In the genomic region with DNA sequence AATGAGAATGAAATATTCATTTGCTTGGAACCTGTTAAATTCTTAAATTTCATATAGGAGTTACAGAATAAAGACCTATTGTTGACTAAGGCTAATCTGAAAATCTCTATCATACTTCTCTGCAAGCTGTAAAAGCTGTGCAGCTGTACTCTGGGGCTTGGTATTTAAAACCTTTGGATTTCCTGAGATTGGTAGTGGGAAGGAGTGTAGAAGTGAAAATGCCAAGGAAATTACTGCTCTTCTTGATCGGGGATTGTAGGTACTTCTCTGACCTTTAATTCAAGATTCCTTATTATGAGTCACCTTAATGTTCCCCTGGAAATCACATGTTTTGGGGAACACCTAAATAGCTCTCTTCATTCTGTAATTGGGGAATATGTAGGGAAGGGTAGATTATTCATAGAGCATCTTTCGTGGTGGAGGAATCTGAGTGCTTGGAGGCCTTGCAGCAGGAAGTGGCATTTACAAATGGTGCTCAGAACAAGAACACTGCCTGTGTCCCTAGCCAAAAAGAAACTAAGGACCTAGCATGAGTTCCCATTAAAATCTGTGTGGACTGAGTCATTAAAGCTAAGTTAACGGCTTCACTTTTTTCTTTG, we compare ENCODE assay signal across 26 cellular contexts.
DNase-seq lines count a peak whose midpoint lies in the region; ATAC-seq and TF ChIP-seq lines count a peak whose summit lies in the region.
"Had no signal": no experiment of that assay in that cellular context is flagged by ENCODE, and none has a peak within 500 bp of the region (broad histone marks: within the 10 kb centered on the region; RNA-seq: fewer than 3 reads in every experiment).

No MANE protein-coding gene starts in this region.

- peak; percentile 22 for ATAC-seq in left ventricle myocardium superior
- ATAC-seq in RWPE2 (ENCODE audit: low read depth): peak; percentile 64
- peak; percentile 77 for ATAC-seq in omental fat pad (ENCODE audit: low FRiP score)
- no peak for ATAC-seq in GM21381 (IDR thresholded peaks at IDR 0.05; ENCODE audit: unreplicated experiment)
- ATAC-seq: activated CD8-positive, alpha-beta memory T cell treated with anti-CD3 and anti-CD28 coated beads, Interleukin-2, amount 10 ng/mL, durations not matched to agents 7 days and 5 days; GM12878; right cardiac atrium had no signal

- H3K27ac ChIP-seq in left ventricle myocardium inferior (replicated peaks): no peak overlapping the region
- peak overlapping the region; percentile 55 for H3K27ac ChIP-seq in RWPE2 (ENCODE audit: poor library complexity, severe bottlenecking)
- H3K27ac ChIP-seq in CD8-positive, alpha-beta memory T cell (ENCODE audit: low read depth, low read length): no peak overlapping the region
- H3K27ac ChIP-seq: brain microvascular endothelial cell, lower lobe of right lung, parathyroid adenoma, Peyer's patch had no signal

- no peak overlapping the region for H3K4me3 Mint-ChIP-seq in CD8-positive, alpha-beta memory T cell
- H3K4me3 Mint-ChIP-seq: activated B cell treated with CpG ODN at 0.5 μM for 24 hours; activated CD8-positive, alpha-beta memory T cell treated with anti-CD3 and anti-CD28 coated beads, Interleukin-2, amount 10 ng/mL, durations not matched to agents 7 days and 5 days; activated naive CD4-positive, alpha-beta T cell treated with anti-CD3 and anti-CD28 coated beads, Interleukin-2, amount 10 ng/mL, durations not matched to agents 7 days and 5 days had no signal

- no peaks in the 10 kb centered on the region for H3K36me3 ChIP-seq in left ventricle myocardium inferior
- H3K36me3 ChIP-seq in RWPE2 (ENCODE audit: low read depth): 0 out of 2 replicates have a peak, but pooled peaks cover 4% of the 10 kb centered on the region
- H3K36me3 ChIP-seq in CD8-positive, alpha-beta memory T cell (ENCODE audit: insufficient read depth, low read length): no peaks in the 10 kb centered on the region
- H3K36me3 ChIP-seq: brain microvascular endothelial cell, lower lobe of right lung, Peyer's patch had no signal

- intact Hi-C loops in left ventricle myocardium superior (cut with micrococcal nuclease): no loop called here
- intact Hi-C loops in left ventricle myocardium inferior (cut with micrococcal nuclease): no loop called here

- H3K27me3 Mint-ChIP-seq in CD8-positive, alpha-beta memory T cell: peaks cover 0 to 3% of the 10 kb centered on the region in 2 donors
- H3K27me3 Mint-ChIP-seq: activated B cell treated with CpG ODN at 0.5 μM for 24 hours; activated CD8-positive, alpha-beta memory T cell treated with anti-CD3 and anti-CD28 coated beads, Interleukin-2, amount 10 ng/mL, durations not matched to agents 7 days and 5 days; activated naive CD4-positive, alpha-beta T cell treated with anti-CD3 and anti-CD28 coated beads, Interleukin-2, amount 10 ng/mL, durations not matched to agents 7 days and 5 days had no signal

- TF ChIP-seq CTCF in left ventricle myocardium inferior (IDR thresholded peaks at IDR 0.05; ENCODE audit: borderline replicate concordance): no peak
- TF ChIP-seq CTCF in RWPE2 (IDR thresholded peaks at IDR 0.05; ENCODE audit: poor library complexity, severe bottlenecking): no peak
- no peak for TF ChIP-seq CTCF in omental fat pad (IDR thresholded peaks at IDR 0.05)

- H3K4me1 Mint-ChIP-seq in CD8-positive, alpha-beta memory T cell: no peaks in the 10 kb centered on the region
- H3K4me1 Mint-ChIP-seq: activated B cell treated with CpG ODN at 0.5 μM for 24 hours; activated CD8-positive, alpha-beta memory T cell treated with anti-CD3 and anti-CD28 coated beads, Interleukin-2, amount 10 ng/mL, durations not matched to agents 7 days and 5 days; activated naive CD4-positive, alpha-beta T cell treated with anti-CD3 and anti-CD28 coated beads, Interleukin-2, amount 10 ng/mL, durations not matched to agents 7 days and 5 days had no signal

- CTCF ChIA-PET in CD8-positive, alpha-beta memory T cell (lab: Charles Lee): no interaction called here

- H3K27me3 ChIP-seq in left ventricle myocardium inferior (ENCODE audit: low read depth) (no peaks in the 10 kb centered on the region), RWPE2 (ENCODE audit: insufficient read depth, poor library complexity, severe bottlenecking) (no peaks in the 10 kb centered on the region)
- H3K27me3 ChIP-seq in CD8-positive, alpha-beta memory T cell (ENCODE audit: insufficient read depth, low read length, poor library complexity, severe bottlenecking): no peaks in the 10 kb centered on the region
- H3K27me3 ChIP-seq: brain microvascular endothelial cell, Peyer's patch had no signal

- no peak overlapping the region for H3K27ac Mint-ChIP-seq in CD8-positive, alpha-beta memory T cell
- H3K27ac Mint-ChIP-seq: activated B cell treated with CpG ODN at 0.5 μM for 24 hours; activated CD8-positive, alpha-beta memory T cell treated with anti-CD3 and anti-CD28 coated beads, Interleukin-2, amount 10 ng/mL, durations not matched to agents 7 days and 5 days; activated naive CD4-positive, alpha-beta T cell treated with anti-CD3 and anti-CD28 coated beads, Interleukin-2, amount 10 ng/mL, durations not matched to agents 7 days and 5 days had no signal

- H3K4me3 ChIP-seq in left ventricle myocardium inferior (no peak overlapping the region), RWPE2 (ENCODE audit: severe bottlenecking) (no peak overlapping the region)
- H3K4me3 ChIP-seq in CD8-positive, alpha-beta memory T cell (ENCODE audit: low read length): no peak overlapping the region
- H3K4me3 ChIP-seq: GM12878, lower lobe of right lung, Peyer's patch had no signal

- peaks cover 0 to 5% (median 0%) of the 10 kb centered on the region in 5 donors for H3K9me3 Mint-ChIP-seq in CD8-positive, alpha-beta memory T cell
- H3K9me3 Mint-ChIP-seq: activated naive CD4-positive, alpha-beta T cell treated with anti-CD3 and anti-CD28 coated beads, Interleukin-2, amount 10 ng/mL, durations not matched to agents 7 days and 5 days had no signal

- H3K4me1 ChIP-seq in left ventricle myocardium inferior: peaks cover 53% of the 10 kb centered on the region
- peaks cover 34% of the 10 kb centered on the region for H3K4me1 ChIP-seq in RWPE2 (ENCODE audit: insufficient read depth, poor library complexity, severe bottlenecking)
- H3K4me1 ChIP-seq in CD8-positive, alpha-beta memory T cell (ENCODE audit: insufficient read depth, low read length): no peaks in the 10 kb centered on the region
- H3K4me1 ChIP-seq: parathyroid adenoma, Peyer's patch had no signal

- POLR2A ChIA-PET in CD8-positive, alpha-beta memory T cell (lab: Charles Lee): no interaction called here

- DNase-seq in left ventricle myocardium superior (no peak), left ventricle myocardium inferior (no peak), RWPE2 (ENCODE audit: low spot score) (no peak), omental fat pad (ENCODE audit: low spot score) (no peak), NCI-H1105 (lab: John Stamatoyannopoulos, UW) (no peak), NCI-H526 treated with DMSO at 0.1 percent for 48 hours (lab: John Stamatoyannopoulos, UW) (no peak)
- no peak for DNase-seq in CD8-positive, alpha-beta memory T cell
- DNase-seq: activated B cell treated with CpG ODN at 0.5 μM for 24 hours; activated CD4-positive, alpha-beta T cell treated with anti-CD3 and anti-CD28 coated beads, Interleukin-2, amount 50 U/mL, for 1 hour; activated CD8-positive, alpha-beta memory T cell treated with anti-CD3 and anti-CD28 coated beads, Interleukin-2, amount 10 ng/mL, durations not matched to agents 7 days and 5 days; activated naive CD4-positive, alpha-beta T cell treated with anti-CD3 and anti-CD28 coated beads, Interleukin-2, amount 10 ng/mL, durations not matched to agents 7 days and 5 days; activated T-cell treated with anti-CD3 and anti-CD28 coated beads, Interleukin-2, amount 50 U/mL, for 48 hours; brain microvascular endothelial cell; COR-L47; DMS79 treated with DMSO at 0.1 percent for 48 hours; islet precursor cell; KG1; lower lobe of right lung; MV-4-11; NCI-H510A; Peyer's patch; right cardiac atrium; stimulated activated CD4-positive, alpha-beta T cell treated with anti-CD3 and anti-CD28 coated beads, Interleukin-4, amount 100 ng/mL, for 1 hour had no signal

- H3K9me3 ChIP-seq in left ventricle myocardium inferior (replicated peaks): no peaks in the 10 kb centered on the region
- H3K9me3 ChIP-seq in RWPE2 (ENCODE audit: severe bottlenecking): no peaks in the 10 kb centered on the region
- no peaks in the 10 kb centered on the region for H3K9me3 ChIP-seq in CD8-positive, alpha-beta memory T cell (ENCODE audit: low read length)
- H3K9me3 ChIP-seq: lower lobe of right lung, Peyer's patch had no signal

- H3K36me3 Mint-ChIP-seq in CD8-positive, alpha-beta memory T cell: no peaks in the 10 kb centered on the region
- H3K36me3 Mint-ChIP-seq: activated CD8-positive, alpha-beta memory T cell treated with anti-CD3 and anti-CD28 coated beads, Interleukin-2, amount 10 ng/mL, durations not matched to agents 7 days and 5 days; activated naive CD4-positive, alpha-beta T cell treated with anti-CD3 and anti-CD28 coated beads, Interleukin-2, amount 10 ng/mL, durations not matched to agents 7 days and 5 days had no signal
